ENCODE assay signal across 21 cellular contexts in the genomic region with DNA sequence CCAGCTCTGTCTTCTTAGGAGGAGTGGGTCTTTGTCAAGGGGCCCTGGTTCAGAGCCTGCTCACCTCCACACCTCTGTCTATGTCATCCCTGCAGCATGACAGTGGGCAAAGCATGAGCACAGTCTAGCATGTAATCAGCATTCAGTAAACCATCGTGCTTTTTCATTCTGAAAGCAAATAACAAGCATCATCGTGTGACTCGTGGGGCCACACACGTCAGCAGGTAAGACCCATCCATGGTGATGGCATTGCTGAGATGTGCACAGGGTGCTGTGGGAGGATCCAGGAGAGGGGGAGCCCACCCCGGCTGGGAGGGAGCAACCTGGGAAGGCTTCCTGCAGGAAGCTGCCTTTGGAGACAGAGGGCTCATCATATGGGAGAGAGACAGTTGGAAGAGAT.
A peak's percentile ranks its signal among the peaks of the same experiment; 100 is the strongest.
DNase-seq lines count a peak whose midpoint lies in the region; ATAC-seq, FAIRE-seq and TF ChIP-seq lines count a peak whose summit lies in the region.
"Had no signal": no experiment of that assay in that cellular context is flagged by ENCODE, and none has a peak within 500 bp of the region (broad histone marks: within the 10 kb centered on the region; RNA-seq: fewer than 3 reads in every experiment).

No MANE protein-coding gene starts in this region.

- H3K79me2 ChIP-seq in K562 (ENCODE audit: control insufficient read depth, insufficient read depth, low read length) = no peaks in the 10 kb centered on the region

- H4K91ac ChIP-seq in neuronal stem cell (ENCODE audit: low read depth, low read length, poor library complexity) = no peak overlapping the region

- H3K4me2 ChIP-seq in A549 (no peak overlapping the region), K562 (ENCODE audit: insufficient read depth, low read length) (no peak overlapping the region), neuronal stem cell (ENCODE audit: insufficient read depth, low read length, poor library complexity, severe bottlenecking) (no peak overlapping the region)
- H3K4me2 ChIP-seq: BLaER1 treated with 17β-estradiol and CSF1 and Interleukin-3, amounts not matched to agents 10 nM and 100 nM; KMS-11 had no signal

- H3K9me3 ChIP-seq in A549 (no peaks in the 10 kb centered on the region), K562 (replicated peaks; ENCODE audit: control insufficient read depth, insufficient read depth, low read depth, low read length) (no peaks in the 10 kb centered on the region), neuronal stem cell (replicated peaks in 1 of 2; ENCODE audit: control insufficient read depth in 2 of 2, insufficient read depth in 1 of 2, low read depth in 1 of 2, low read length in 2 of 2) (peaks cover 0 to 2% of the 10 kb centered on the region in 2 donors)
- H3K9me3 ChIP-seq: BLaER1 treated with 17β-estradiol and CSF1 and Interleukin-3, amounts not matched to agents 10 nM and 100 nM; MG63; Peyer's patch had no signal

- in situ Hi-C loops in K562 (cut with MboI) = no loop called here

- H4K20me1 ChIP-seq in K562 (replicated peaks; ENCODE audit: control insufficient read depth, insufficient read depth, low read length) = no peaks in the 10 kb centered on the region

- H3K18ac ChIP-seq in neuronal stem cell (ENCODE audit: low read length) = no peak overlapping the region

- H2BK5ac ChIP-seq in neuronal stem cell (ENCODE audit: low read length) = no peak overlapping the region

- DNase-seq in activated CD4-positive, CD25-positive, alpha-beta regulatory T cell (lab: John Stamatoyannopoulos, UW) = no peak
- no peak for DNase-seq in A549 (ENCODE audit: low read depth in 1 of 2, low spot score in 1 of 2)
- DNase-seq in K562 (ENCODE audit: extremely low read depth in 1 of 4, low spot score in 3 of 4) = no peak
- DNase-seq in neuronal stem cell (ENCODE audit: low spot score) = no peak
- DNase-seq in NCI-H524 (lab: John Stamatoyannopoulos, UW) = no peak
- no peak for DNase-seq in DMS153 treated with DMSO at 0.1 percent for 48 hours (lab: John Stamatoyannopoulos, UW; ENCODE audit: unreplicated experiment)
- DNase-seq in NOMO-1 (lab: John Stamatoyannopoulos, UW; ENCODE audit: unreplicated experiment in 2 of 2) = no peak
- DNase-seq: 8988T, Calu3, DMS79, H9, MG63, NCI-H1105, NCI-H187, NCI-H774, Peyer's patch had no signal

- TF ChIP-seq RAD21 in A549 (conservative IDR thresholded peaks at IDR 0.05 in 1 of 2, IDR thresholded peaks at IDR 0.05 in 1 of 2) (no peak), K562 (CRISPR knock-in tag; conservative IDR thresholded peaks at IDR 0.05 in 1 of 2, IDR thresholded peaks at IDR 0.05 in 1 of 2) (no peak)

- no peak overlapping the region for H2AK5ac ChIP-seq in neuronal stem cell (ENCODE audit: low read depth, low read length)

- intact Hi-C loops in K562 (cut with micrococcal nuclease) = no loop called here

- H4K8ac ChIP-seq in neuronal stem cell (ENCODE audit: low read depth, low read length) = no peak overlapping the region

- TF ChIP-seq EP300 in A549 (IDR thresholded peaks at IDR 0.05) = no peak
- TF ChIP-seq EP300 in K562 (IDR thresholded peaks at IDR 0.05; ENCODE audit: low read length) = no peak

- no peak overlapping the region for H2BK12ac ChIP-seq in neuronal stem cell (ENCODE audit: low read length)

- POLR2A ChIA-PET in A549 (lab: Yijun Ruan, JAX) = no interaction called here
- POLR2A ChIA-PET in K562 (lab: Yijun Ruan, JAX) = interaction anchor here (1.1 kb wide), 1 partner anchor 23 kb away, joined by 3 read pairs; no protein-coding TSS in a partner anchor

- no peaks in the 10 kb centered on the region for H3K9me1 ChIP-seq in K562 (ENCODE audit: control insufficient read depth, insufficient read depth, low read length)

- H3K4me1 ChIP-seq in A549 = peaks cover 5% of the 10 kb centered on the region; the same call in 1 of the 3 replicates
- H3K4me1 ChIP-seq in K562 (replicated peaks in 1 of 2; ENCODE audit: control insufficient read depth in 2 of 2, insufficient read depth in 2 of 2, low read length in 2 of 2) = peaks cover 9 to 29% of the 10 kb centered on the region in 2 experiments
- peaks cover 0 to 2% of the 10 kb centered on the region in 2 donors for H3K4me1 ChIP-seq in neuronal stem cell (ENCODE audit: control insufficient read depth in 2 of 2, insufficient read depth in 1 of 2, low read depth in 1 of 2, low read length in 2 of 2)

- TF ChIP-seq CTCF in A549 (IDR thresholded peaks at IDR 0.05) = no peak
- no peak for TF ChIP-seq CTCF in K562 (IDR thresholded peaks at IDR 0.05 in 2 of 3, conservative IDR thresholded peaks at IDR 0.05 in 1 of 3; ENCODE audit: insufficient read depth in 2 of 3, low read depth in 1 of 3, low read length in 3 of 3)

- H3K27ac ChIP-seq in A549 = no peak overlapping the region
- no peak overlapping the region for H3K27ac ChIP-seq in K562 (ENCODE audit: extremely low read depth, low read depth, low read length)
- H3K27ac ChIP-seq in neuronal stem cell (replicated peaks; ENCODE audit: low read length) = no peak overlapping the region
- H3K27ac ChIP-seq: BLaER1 treated with 17β-estradiol and CSF1 and Interleukin-3, amounts not matched to agents 10 nM and 100 nM; KMS-11; Peyer's patch had no signal

- CTCF ChIA-PET in A549 (lab: Yijun Ruan, JAX) (no interaction called here), K562 (lab: Yijun Ruan, JAX; ENCODE audit: low intra/inter-chr PET ratio) (no interaction called here)

- H3K9ac ChIP-seq in K562 (ENCODE audit: insufficient read depth in 1 of 2, low read depth in 2 of 2, low read length in 2 of 2) (no peak overlapping the region), neuronal stem cell (ENCODE audit: low read depth, low read length, poor library complexity) (peak overlapping the region; percentile 30)
- H3K9ac ChIP-seq: BLaER1 treated with 17β-estradiol and CSF1 and Interleukin-3, amounts not matched to agents 10 nM and 100 nM; KMS-11 had no signal

- no peak overlapping the region for H3K4me3 ChIP-seq in A549
- H3K4me3 ChIP-seq in K562 = no peak overlapping the region
- no peak overlapping the region for H3K4me3 ChIP-seq in neuronal stem cell (ENCODE audit: low read length in 2 of 2)
- H3K4me3 ChIP-seq: BLaER1 treated with 17β-estradiol and CSF1 and Interleukin-3, amounts not matched to agents 10 nM and 100 nM; GM12878; MG63; Peyer's patch had no signal

- H3K4ac ChIP-seq in neuronal stem cell (ENCODE audit: low read length) = no peak overlapping the region

- H2BK120ac ChIP-seq in neuronal stem cell (ENCODE audit: low read depth, low read length) = no peak overlapping the region

- no peak for TF ChIP-seq POLR2A in A549 (IDR thresholded peaks at IDR 0.05; ENCODE audit: low read length)
- TF ChIP-seq POLR2A in K562 (conservative IDR thresholded peaks at IDR 0.05) = no peak

- H3K36me3 ChIP-seq in K562 (ENCODE audit: control insufficient read depth, insufficient read depth, low read length) = no peaks in the 10 kb centered on the region
- H3K36me3 ChIP-seq in neuronal stem cell (replicated peaks in 1 of 2; ENCODE audit: control insufficient read depth in 2 of 2, insufficient read depth in 2 of 2, low read length in 2 of 2) = peaks cover 1 to 2% of the 10 kb centered on the region in 2 donors
- H3K36me3 ChIP-seq: BLaER1 treated with 17β-estradiol and CSF1 and Interleukin-3, amounts not matched to agents 10 nM and 100 nM; MG63; Peyer's patch had no signal

- FAIRE-seq in A549 (lab: Jason Lieb, UNC) (no peak), K562 (lab: Jason Lieb, UNC) (no peak)
- FAIRE-seq: GM12878, GM18507 had no signal

- no peak overlapping the region for H2BK15ac ChIP-seq in neuronal stem cell (ENCODE audit: low read length)

- H3K14ac ChIP-seq in neuronal stem cell (ENCODE audit: low read length) = no peak overlapping the region

- H2AFZ ChIP-seq in K562 (ENCODE audit: low read depth, low read length) = no peak overlapping the region
- no peak overlapping the region for H2AFZ ChIP-seq in neuronal stem cell (ENCODE audit: low read length)

- BruUV-seq in K562 (replicated peaks; lab: Mats Ljungman, UMichigan) = no TSS peak

- H3K27me3 ChIP-seq in K562 (ENCODE audit: control insufficient read depth in 2 of 2, insufficient read depth in 2 of 2, low read length in 2 of 2) = no peaks in the 10 kb centered on the region; a peak in 1 of 5 replicates
- H3K27me3 ChIP-seq in neuronal stem cell (ENCODE audit: control insufficient read depth in 3 of 3, insufficient read depth in 3 of 3, low read depth in 1 of 3, low read length in 3 of 3) = no peaks in the 10 kb centered on the region
- H3K27me3 ChIP-seq: MG63, Peyer's patch had no signal

- H3K79me1 ChIP-seq in neuronal stem cell (ENCODE audit: low read depth, low read length) = peaks cover 2% of the 10 kb centered on the region

- peak; percentile 32 to 44 for ATAC-seq in activated CD4-positive, CD25-positive, alpha-beta regulatory T cell treated with anti-CD3 and anti-CD28 coated beads, Interleukin-2, amount 50 U/mL, for 24 hours
- ATAC-seq in A549 (no peak), K562 (no peak)
- ATAC-seq: GM12878 had no signal

- no peak overlapping the region for H3K23ac ChIP-seq in neuronal stem cell (ENCODE audit: low read depth, low read length, poor library complexity)

- WGBS in A549 (ENCODE audit: missing lambda C conversion rate) = 59% methylated on average over 4 of the region's 5 CpGs
- 31% methylated on average over 5 of the region's 5 CpGs for WGBS in K562 (ENCODE audit: insufficient coverage, low coverage, missing lambda C conversion rate)
- WGBS in neuronal stem cell (ENCODE audit: extremely low coverage in 2 of 2, insufficient read length in 2 of 2, insufficient replicate concordance in 1 of 2), 2 donors = no CpG with 5 or more reads among the region's 5 CpGs

TF ChIP-seq in A549, 52 proteins besides CTCF, POLR2A, EP300 and RAD21:
- TF ChIP-seq ZC3H11A (IDR thresholded peaks at IDR 0.05) (no peak), ZFP36 (IDR thresholded peaks at IDR 0.05; ENCODE audit: borderline replicate concordance, partially characterized antibody) (peak; percentile 37)

TF ChIP-seq in K562, 482 proteins besides CTCF, POLR2A, EP300 and RAD21:
- TF ChIP-seq, protein P1, sequence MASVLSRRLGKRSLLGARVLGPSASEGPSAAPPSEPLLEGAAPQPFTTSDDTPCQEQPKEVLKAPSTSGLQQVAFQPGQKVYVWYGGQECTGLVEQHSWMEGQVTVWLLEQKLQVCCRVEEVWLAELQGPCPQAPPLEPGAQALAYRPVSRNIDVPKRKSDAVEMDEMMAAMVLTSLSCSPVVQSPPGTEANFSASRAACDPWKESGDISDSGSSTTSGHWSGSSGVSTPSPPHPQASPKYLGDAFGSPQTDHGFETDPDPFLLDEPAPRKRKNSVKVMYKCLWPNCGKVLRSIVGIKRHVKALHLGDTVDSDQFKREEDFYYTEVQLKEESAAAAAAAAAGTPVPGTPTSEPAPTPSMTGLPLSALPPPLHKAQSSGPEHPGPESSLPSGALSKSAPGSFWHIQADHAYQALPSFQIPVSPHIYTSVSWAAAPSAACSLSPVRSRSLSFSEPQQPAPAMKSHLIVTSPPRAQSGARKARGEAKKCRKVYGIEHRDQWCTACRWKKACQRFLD (CRISPR knock-in tag; IDR thresholded peaks at IDR 0.05) = no peak
- TF ChIP-seq ZEB2 (IDR thresholded peaks at IDR 0.05) = no peak
- peak; percentile 91 for TF ChIP-seq ZFP36 (IDR thresholded peaks at IDR 0.05; ENCODE audit: low read depth, low read length, partially characterized antibody)
- no peak for TF ChIP-seq RFX5 (IDR thresholded peaks at IDR 0.05; ENCODE audit: low read depth, low read length)

Comparison
In these comparisons a context has a peak if more than half of its experiments do, and no peak if none do; other contexts are left out.
1. ATAC-seq: peak in activated CD4-positive, CD25-positive, alpha-beta regulatory T cell treated with anti-CD3 and anti-CD28 coated beads, Interleukin-2, amount 50 U/mL, for 24 hours (2 of 2); none in A549 (0 of 2) and K562 (single experiment).